1 cellular context compared by ENCODE assay signal in the genomic region with DNA sequence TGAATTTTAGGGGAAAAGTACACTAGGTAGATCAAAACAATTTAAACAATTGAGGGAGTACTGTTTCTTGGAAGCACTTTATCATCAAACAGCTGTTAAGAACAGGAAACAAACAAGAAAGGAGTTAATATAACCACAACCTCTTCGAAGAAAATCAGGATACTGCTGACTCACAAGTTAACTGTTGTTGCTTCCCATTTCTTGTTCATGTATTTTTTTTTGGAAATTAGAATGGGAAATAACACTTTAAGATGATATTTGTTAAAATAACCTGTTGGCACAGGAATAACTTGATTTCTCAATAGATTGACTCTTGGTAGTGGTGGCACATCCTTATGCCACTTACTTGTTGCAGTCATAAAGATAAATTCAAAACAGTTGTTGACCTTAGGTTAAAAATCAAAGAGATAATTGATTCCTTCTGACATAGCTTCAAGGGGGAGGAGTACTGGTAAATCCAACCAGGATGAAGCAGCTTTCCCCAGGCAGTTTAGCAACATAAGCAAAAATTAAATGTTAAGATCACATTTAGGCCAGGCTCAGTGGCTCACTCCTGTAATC.
TF ChIP-seq lines count a peak whose summit lies in the region.

No MANE protein-coding gene starts in this region.

TF ChIP-seq in K562, 482 proteins besides CTCF, POLR2A, EP300 and RAD21 (continued from another document and continues in another):
- TF ChIP-seq ATF4 (CRISPR knock-in tag; IDR thresholded peaks at IDR 0.05): no peak
- TF ChIP-seq ZFX (CRISPR knock-in tag; IDR thresholded peaks at IDR 0.05): no peak
- no peak for TF ChIP-seq ZNF395 (CRISPR knock-in tag; IDR thresholded peaks at IDR 0.05)
- TF ChIP-seq NFIC (IDR thresholded peaks at IDR 0.05): no peak
- no peak; the same call in 1 of the 2 replicates for TF ChIP-seq ESRRA (IDR thresholded peaks at IDR 0.05; ENCODE audit: borderline replicate concordance, low read depth)
- no peak for TF ChIP-seq ZBTB7A (IDR thresholded peaks at IDR 0.05; ENCODE audit: borderline replicate concordance, control insufficient read depth, low read depth, low read length)
- TF ChIP-seq MYBL2 (IDR thresholded peaks at IDR 0.05; ENCODE audit: low read depth): 0 out of 2 replicates have a peak, but pooled peaks have one; percentile 12
- TF ChIP-seq MYBL2 (CRISPR knock-in tag; IDR thresholded peaks at IDR 0.05; ENCODE audit: borderline replicate concordance): no peak
- TF ChIP-seq BRD9 (IDR thresholded peaks at IDR 0.05; ENCODE audit: low read depth, partially characterized antibody): no peak
- TF ChIP-seq HDAC2 (IDR thresholded peaks at IDR 0.05): 0 out of 2 replicates have a peak, but pooled peaks have one; percentile 55
- no peak for TF ChIP-seq BCOR (IDR thresholded peaks at IDR 0.05)
- TF ChIP-seq ZNF707 (CRISPR knock-in tag; conservative IDR thresholded peaks at IDR 0.05): no peak
- TF ChIP-seq HNRNPK (IDR thresholded peaks at IDR 0.05; ENCODE audit: low read depth, low read length, poor library complexity, severe bottlenecking): no peak
- TF ChIP-seq, protein P1, sequence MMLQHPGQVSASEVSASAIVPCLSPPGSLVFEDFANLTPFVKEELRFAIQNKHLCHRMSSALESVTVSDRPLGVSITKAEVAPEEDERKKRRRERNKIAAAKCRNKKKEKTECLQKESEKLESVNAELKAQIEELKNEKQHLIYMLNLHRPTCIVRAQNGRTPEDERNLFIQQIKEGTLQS (IDR thresholded peaks at IDR 0.05): peak; percentile 24; the same call in 1 of the 2 replicates
- TF ChIP-seq, protein P1 (CRISPR knock-in tag; conservative IDR thresholded peaks at IDR 0.05): no peak
- TF ChIP-seq BMI1 (IDR thresholded peaks at IDR 0.05; ENCODE audit: low read length): no peak
- TF ChIP-seq HMGN3 (IDR thresholded peaks at IDR 0.05; ENCODE audit: borderline replicate concordance, extremely low read depth, insufficient read length, low read depth, low read length): no peak
- TF ChIP-seq, protein P2, sequence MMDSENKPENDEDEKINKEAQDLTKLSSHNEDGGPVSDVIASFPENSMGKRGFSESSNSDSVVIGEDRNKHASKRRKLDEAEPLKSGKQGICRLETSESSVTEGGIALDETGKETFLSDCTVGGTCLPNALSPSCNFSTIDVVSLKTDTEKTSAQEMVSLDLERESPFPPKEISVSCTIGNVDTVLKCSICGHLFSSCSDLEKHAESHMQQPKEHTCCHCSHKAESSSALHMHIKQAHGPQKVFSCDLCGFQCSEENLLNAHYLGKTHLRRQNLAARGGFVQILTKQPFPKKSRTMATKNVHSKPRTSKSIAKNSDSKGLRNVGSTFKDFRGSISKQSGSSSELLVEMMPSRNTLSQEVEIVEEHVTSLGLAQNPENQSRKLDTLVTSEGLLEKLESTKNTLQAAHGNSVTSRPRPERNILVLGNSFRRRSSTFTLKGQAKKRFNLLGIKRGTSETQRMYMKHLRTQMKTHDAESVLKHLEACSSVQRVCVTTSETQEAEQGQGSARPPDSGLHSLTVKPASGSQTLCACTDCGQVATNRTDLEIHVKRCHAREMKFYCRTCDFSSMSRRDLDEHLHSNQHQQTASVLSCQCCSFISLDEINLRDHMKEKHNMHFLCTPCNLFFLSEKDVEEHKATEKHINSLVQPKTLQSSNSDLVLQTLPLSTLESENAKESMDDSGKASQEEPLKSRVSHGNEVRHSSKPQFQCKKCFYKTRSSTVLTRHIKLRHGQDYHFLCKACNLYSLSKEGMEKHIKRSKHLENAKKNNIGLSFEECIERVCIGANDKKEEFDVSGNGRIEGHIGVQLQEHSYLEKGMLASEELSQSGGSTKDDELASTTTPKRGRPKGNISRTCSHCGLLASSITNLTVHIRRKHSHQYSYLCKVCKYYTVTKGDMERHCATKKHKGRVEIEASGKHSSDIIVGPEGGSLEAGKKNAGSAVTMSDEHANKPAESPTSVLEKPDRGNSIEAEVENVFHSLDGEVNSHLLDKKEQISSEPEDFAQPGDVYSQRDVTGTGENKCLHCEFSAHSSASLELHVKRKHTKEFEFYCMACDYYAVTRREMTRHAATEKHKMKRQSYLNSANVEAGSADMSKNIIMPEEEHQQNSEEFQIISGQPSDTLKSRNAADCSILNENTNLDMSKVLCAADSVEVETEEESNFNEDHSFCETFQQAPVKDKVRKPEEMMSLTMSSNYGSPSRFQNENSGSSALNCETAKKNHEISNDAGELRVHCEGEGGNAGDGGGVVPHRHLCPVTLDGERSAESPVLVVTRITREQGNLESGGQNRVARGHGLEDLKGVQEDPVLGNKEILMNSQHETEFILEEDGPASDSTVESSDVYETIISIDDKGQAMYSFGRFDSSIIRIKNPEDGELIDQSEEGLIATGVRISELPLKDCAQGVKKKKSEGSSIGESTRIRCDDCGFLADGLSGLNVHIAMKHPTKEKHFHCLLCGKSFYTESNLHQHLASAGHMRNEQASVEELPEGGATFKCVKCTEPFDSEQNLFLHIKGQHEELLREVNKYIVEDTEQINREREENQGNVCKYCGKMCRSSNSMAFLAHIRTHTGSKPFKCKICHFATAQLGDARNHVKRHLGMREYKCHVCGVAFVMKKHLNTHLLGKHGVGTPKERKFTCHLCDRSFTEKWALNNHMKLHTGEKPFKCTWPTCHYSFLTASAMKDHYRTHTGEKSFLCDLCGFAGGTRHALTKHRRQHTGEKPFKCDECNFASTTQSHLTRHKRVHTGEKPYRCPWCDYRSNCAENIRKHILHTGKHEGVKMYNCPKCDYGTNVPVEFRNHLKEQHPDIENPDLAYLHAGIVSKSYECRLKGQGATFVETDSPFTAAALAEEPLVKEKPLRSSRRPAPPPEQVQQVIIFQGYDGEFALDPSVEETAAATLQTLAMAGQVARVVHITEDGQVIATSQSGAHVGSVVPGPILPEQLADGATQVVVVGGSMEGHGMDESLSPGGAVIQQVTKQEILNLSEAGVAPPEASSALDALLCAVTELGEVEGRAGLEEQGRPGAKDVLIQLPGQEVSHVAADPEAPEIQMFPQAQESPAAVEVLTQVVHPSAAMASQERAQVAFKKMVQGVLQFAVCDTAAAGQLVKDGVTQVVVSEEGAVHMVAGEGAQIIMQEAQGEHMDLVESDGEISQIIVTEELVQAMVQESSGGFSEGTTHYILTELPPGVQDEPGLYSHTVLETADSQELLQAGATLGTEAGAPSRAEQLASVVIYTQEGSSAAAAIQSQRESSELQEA (IDR thresholded peaks at IDR 0.05; ENCODE audit: low read depth): no peak
- TF ChIP-seq, protein P3, sequence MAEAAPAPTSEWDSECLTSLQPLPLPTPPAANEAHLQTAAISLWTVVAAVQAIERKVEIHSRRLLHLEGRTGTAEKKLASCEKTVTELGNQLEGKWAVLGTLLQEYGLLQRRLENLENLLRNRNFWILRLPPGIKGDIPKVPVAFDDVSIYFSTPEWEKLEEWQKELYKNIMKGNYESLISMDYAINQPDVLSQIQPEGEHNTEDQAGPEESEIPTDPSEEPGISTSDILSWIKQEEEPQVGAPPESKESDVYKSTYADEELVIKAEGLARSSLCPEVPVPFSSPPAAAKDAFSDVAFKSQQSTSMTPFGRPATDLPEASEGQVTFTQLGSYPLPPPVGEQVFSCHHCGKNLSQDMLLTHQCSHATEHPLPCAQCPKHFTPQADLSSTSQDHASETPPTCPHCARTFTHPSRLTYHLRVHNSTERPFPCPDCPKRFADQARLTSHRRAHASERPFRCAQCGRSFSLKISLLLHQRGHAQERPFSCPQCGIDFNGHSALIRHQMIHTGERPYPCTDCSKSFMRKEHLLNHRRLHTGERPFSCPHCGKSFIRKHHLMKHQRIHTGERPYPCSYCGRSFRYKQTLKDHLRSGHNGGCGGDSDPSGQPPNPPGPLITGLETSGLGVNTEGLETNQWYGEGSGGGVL (CRISPR knock-in tag; IDR thresholded peaks at IDR 0.05): no peak
- no peak for TF ChIP-seq RBM39 (optimal IDR thresholded peaks at IDR 0.05; ENCODE audit: low read depth, low read length)
- TF ChIP-seq SIRT6 (IDR thresholded peaks at IDR 0.05; ENCODE audit: low read depth, low read length): no peak
- peak in 1 of 2 experiments; percentile 62; a peak in 1 of 4 replicates for TF ChIP-seq RCOR1 (IDR thresholded peaks at IDR 0.05; ENCODE audit: borderline replicate concordance in 1 of 2, low read depth in 2 of 2, low read length in 2 of 2)
- TF ChIP-seq ZNF408 (CRISPR knock-in tag; IDR thresholded peaks at IDR 0.05; ENCODE audit: low read depth): no peak
- TF ChIP-seq NFATC3 (IDR thresholded peaks at IDR 0.05): no peak
- TF ChIP-seq, protein P4, sequence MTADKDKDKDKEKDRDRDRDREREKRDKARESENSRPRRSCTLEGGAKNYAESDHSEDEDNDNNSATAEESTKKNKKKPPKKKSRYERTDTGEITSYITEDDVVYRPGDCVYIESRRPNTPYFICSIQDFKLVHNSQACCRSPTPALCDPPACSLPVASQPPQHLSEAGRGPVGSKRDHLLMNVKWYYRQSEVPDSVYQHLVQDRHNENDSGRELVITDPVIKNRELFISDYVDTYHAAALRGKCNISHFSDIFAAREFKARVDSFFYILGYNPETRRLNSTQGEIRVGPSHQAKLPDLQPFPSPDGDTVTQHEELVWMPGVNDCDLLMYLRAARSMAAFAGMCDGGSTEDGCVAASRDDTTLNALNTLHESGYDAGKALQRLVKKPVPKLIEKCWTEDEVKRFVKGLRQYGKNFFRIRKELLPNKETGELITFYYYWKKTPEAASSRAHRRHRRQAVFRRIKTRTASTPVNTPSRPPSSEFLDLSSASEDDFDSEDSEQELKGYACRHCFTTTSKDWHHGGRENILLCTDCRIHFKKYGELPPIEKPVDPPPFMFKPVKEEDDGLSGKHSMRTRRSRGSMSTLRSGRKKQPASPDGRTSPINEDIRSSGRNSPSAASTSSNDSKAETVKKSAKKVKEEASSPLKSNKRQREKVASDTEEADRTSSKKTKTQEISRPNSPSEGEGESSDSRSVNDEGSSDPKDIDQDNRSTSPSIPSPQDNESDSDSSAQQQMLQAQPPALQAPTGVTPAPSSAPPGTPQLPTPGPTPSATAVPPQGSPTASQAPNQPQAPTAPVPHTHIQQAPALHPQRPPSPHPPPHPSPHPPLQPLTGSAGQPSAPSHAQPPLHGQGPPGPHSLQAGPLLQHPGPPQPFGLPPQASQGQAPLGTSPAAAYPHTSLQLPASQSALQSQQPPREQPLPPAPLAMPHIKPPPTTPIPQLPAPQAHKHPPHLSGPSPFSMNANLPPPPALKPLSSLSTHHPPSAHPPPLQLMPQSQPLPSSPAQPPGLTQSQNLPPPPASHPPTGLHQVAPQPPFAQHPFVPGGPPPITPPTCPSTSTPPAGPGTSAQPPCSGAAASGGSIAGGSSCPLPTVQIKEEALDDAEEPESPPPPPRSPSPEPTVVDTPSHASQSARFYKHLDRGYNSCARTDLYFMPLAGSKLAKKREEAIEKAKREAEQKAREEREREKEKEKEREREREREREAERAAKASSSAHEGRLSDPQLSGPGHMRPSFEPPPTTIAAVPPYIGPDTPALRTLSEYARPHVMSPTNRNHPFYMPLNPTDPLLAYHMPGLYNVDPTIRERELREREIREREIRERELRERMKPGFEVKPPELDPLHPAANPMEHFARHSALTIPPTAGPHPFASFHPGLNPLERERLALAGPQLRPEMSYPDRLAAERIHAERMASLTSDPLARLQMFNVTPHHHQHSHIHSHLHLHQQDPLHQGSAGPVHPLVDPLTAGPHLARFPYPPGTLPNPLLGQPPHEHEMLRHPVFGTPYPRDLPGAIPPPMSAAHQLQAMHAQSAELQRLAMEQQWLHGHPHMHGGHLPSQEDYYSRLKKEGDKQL (CRISPR knock-in tag; IDR thresholded peaks at IDR 0.05; ENCODE audit: borderline replicate concordance): no peak
- TF ChIP-seq ZNF124 (CRISPR knock-in tag; IDR thresholded peaks at IDR 0.05): no peak
- no peak for TF ChIP-seq RFX7 (CRISPR knock-in tag; IDR thresholded peaks at IDR 0.05)
- no peak for TF ChIP-seq IRF2 (CRISPR knock-in tag; IDR thresholded peaks at IDR 0.05)
- TF ChIP-seq ZNF316 (IDR thresholded peaks at IDR 0.05): peak; percentile 90
- no peak for TF ChIP-seq THAP12 (CRISPR knock-in tag; IDR thresholded peaks at IDR 0.05)
